18 cellular contexts compared by ENCODE assay signal in the genomic region with DNA sequence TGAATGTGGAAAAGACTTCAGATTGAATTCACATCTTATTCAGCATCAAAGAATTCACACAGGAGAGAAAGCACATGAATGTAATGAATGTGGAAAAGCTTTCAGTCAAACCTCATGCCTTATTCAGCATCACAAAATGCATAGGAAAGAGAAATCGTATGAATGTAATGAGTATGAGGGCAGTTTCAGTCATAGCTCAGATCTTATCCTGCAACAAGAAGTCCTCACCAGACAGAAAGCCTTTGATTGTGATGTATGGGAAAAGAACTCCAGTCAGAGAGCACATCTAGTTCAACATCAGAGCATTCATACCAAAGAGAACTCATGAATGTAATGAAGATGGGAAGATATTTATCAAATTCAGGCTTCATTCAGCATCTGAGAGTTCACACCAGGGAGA. TPM values are rescaled to one million over a fixed set of nuclear protein-coding genes. Genes with fewer than 3 reads are reported as not detected.
DNase-seq lines count a peak whose midpoint lies in the region; ATAC-seq, FAIRE-seq and TF ChIP-seq lines count a peak whose summit lies in the region.
"Had no signal": no experiment of that assay in that cellular context is flagged by ENCODE, and none has a peak within 500 bp of the region (broad histone marks: within the 10 kb centered on the region; RNA-seq: fewer than 3 reads in every experiment).

No MANE protein-coding gene starts in this region.

- H3K4me1 ChIP-seq in breast epithelium (no peaks in the 10 kb centered on the region), K562 (replicated peaks in 1 of 2; ENCODE audit: control insufficient read depth in 2 of 2, insufficient read depth in 2 of 2, low read length in 2 of 2) (0 out of 5 replicates have a peak, but pooled peaks cover 0 to 3% of the 10 kb centered on the region in 2 experiments)
- H3K4me1 ChIP-seq: BE2C, Caco-2 had no signal

- H3K4me3 ChIP-seq in breast epithelium: no peak overlapping the region
- H3K4me3 ChIP-seq in K562: no peak overlapping the region

- TF ChIP-seq EP300 in K562 (IDR thresholded peaks at IDR 0.05; ENCODE audit: low read length): no peak

- TF ChIP-seq CTCF in MCF 10A (IDR thresholded peaks at IDR 0.05; ENCODE audit: unreplicated experiment) (no peak), breast epithelium (IDR thresholded peaks at IDR 0.05) (no peak), K562 (IDR thresholded peaks at IDR 0.05 in 2 of 3, conservative IDR thresholded peaks at IDR 0.05 in 1 of 3; ENCODE audit: insufficient read depth in 2 of 3, low read depth in 1 of 3, low read length in 3 of 3) (no peak)

- CTCF ChIA-PET in MCF 10A (lab: Yijun Ruan, JAX): interaction anchor here (0.6 to 1.0 kb wide), 2 partner anchors 49 to 266 kb away, joined by 3 read pairs; no protein-coding TSS in a partner anchor
- CTCF ChIA-PET in K562 (lab: Yijun Ruan, JAX; ENCODE audit: low intra/inter-chr PET ratio): no interaction called here

- POLR2A ChIA-PET in MCF 10A (lab: Yijun Ruan, JAX): interaction anchor here (2.8 to 3.1 kb wide), 2 partner anchors 10 to 14 kb away, joined by 8 to 23 read pairs; partner anchors contain the start of gene ZNF655
- POLR2A ChIA-PET in K562 (lab: Yijun Ruan, JAX): interaction anchor here (0.5 to 3.6 kb wide), 6 partner anchors 15 to 444 kb away, joined by 3 to 21 read pairs (median 4); partner anchors contain the start of genes ZKSCAN1 and ZNF655

- DNase-seq in MCF 10A (ENCODE audit: unreplicated experiment): no peak
- DNase-seq in breast epithelium (ENCODE audit: low spot score in 2 of 2): no peak
- DNase-seq in GM12891 (ENCODE audit: insufficient read length, low spot score): no peak
- DNase-seq in K562 (ENCODE audit: extremely low read depth in 1 of 4, low spot score in 3 of 4): no peak
- no peak for DNase-seq in stimulated activated effector memory CD8-positive, alpha-beta T cell treated with anti-CD3 and anti-CD28 coated beads, Interleukin-12 subunit alpha, Interleukin-12 subunit beta, amount 100 ng/mL, for 72 hours (ENCODE audit: low spot score in 2 of 2)
- DNase-seq: BE2C; Caco-2; CD8-positive, alpha-beta memory T cell; DND-41; GDM1; HCEC 1CT; HFFc6 had no signal

- ATAC-seq in K562 (no peak), HG03520 (IDR thresholded peaks at IDR 0.05; ENCODE audit: unreplicated experiment) (no peak), GM21717 (IDR thresholded peaks at IDR 0.05; ENCODE audit: unreplicated experiment) (no peak)
- no peak for ATAC-seq in stimulated activated effector memory CD8-positive, alpha-beta T cell treated with anti-CD3 and anti-CD28 coated beads, Interleukin-12 subunit alpha, Interleukin-12 subunit beta, amount 100 ng/mL, for 72 hours

- intact Hi-C loops in MCF 10A (cut with micrococcal nuclease): no loop called here
- intact Hi-C loops in breast epithelium (cut with DNase I; ENCODE audit: low total_unique reads): no loop called here
- intact Hi-C loops in K562 (cut with micrococcal nuclease): no loop called here

- no peaks in the 10 kb centered on the region for H3K9me3 ChIP-seq in breast epithelium
- H3K9me3 ChIP-seq in K562 (replicated peaks; ENCODE audit: control insufficient read depth, insufficient read depth, low read depth, low read length): no peaks in the 10 kb centered on the region
- H3K9me3 ChIP-seq: BE2C, Caco-2 had no signal

- no peaks in the 10 kb centered on the region for H3K36me3 ChIP-seq in breast epithelium
- peaks cover 57% of the 10 kb centered on the region for H3K36me3 ChIP-seq in K562 (ENCODE audit: control insufficient read depth, insufficient read depth, low read length)

- 83% methylated on average over 1 of the region's 1 CpG for WGBS in K562 (ENCODE audit: insufficient coverage, low coverage, missing lambda C conversion rate)

- H3K4me2 ChIP-seq in K562 (ENCODE audit: insufficient read depth, low read length): no peak overlapping the region

- H3K27ac ChIP-seq in breast epithelium (no peak overlapping the region), K562 (ENCODE audit: extremely low read depth, low read depth, low read length) (no peak overlapping the region)
- H3K27ac ChIP-seq: C4-2B, HL-60 had no signal

- H3K27ac Mint-ChIP-seq in MCF 10A (ENCODE audit: low read depth, unreplicated experiment): no peak overlapping the region
- H3K27ac Mint-ChIP-seq in stimulated activated effector memory CD8-positive, alpha-beta T cell treated with anti-CD3 and anti-CD28 coated beads, Interleukin-12 subunit alpha, Interleukin-12 subunit beta, amount 100 ng/mL, for 72 hours: peak overlapping the region; percentile 9
- H3K27ac Mint-ChIP-seq: HFFc6 had no signal

- H3K27me3 Mint-ChIP-seq in MCF 10A (ENCODE audit: insufficient read depth, unreplicated experiment): no peaks in the 10 kb centered on the region
- H3K27me3 Mint-ChIP-seq: CD8-positive, alpha-beta memory T cell had no signal

- no peak overlapping the region for H2AFZ ChIP-seq in K562 (ENCODE audit: low read depth, low read length)

- no peaks in the 10 kb centered on the region for H4K20me1 ChIP-seq in K562 (replicated peaks; ENCODE audit: control insufficient read depth, insufficient read depth, low read length)

- H3K9me3 Mint-ChIP-seq in MCF 10A (ENCODE audit: unreplicated experiment): peaks cover 6% of the 10 kb centered on the region
- H3K9me3 Mint-ChIP-seq in stimulated activated effector memory CD8-positive, alpha-beta T cell treated with anti-CD3 and anti-CD28 coated beads, Interleukin-12 subunit alpha, Interleukin-12 subunit beta, amount 100 ng/mL, for 72 hours: no peaks in the 10 kb centered on the region
- H3K9me3 Mint-ChIP-seq: CD8-positive, alpha-beta memory T cell; HFFc6 had no signal

- no peak overlapping the region for H3K9ac ChIP-seq in K562 (ENCODE audit: insufficient read depth in 1 of 2, low read depth in 2 of 2, low read length in 2 of 2)

- no peak overlapping the region for H3K4me3 Mint-ChIP-seq in MCF 10A (ENCODE audit: unreplicated experiment)
- no peak overlapping the region for H3K4me3 Mint-ChIP-seq in stimulated activated effector memory CD8-positive, alpha-beta T cell treated with anti-CD3 and anti-CD28 coated beads, Interleukin-12 subunit alpha, Interleukin-12 subunit beta, amount 100 ng/mL, for 72 hours
- H3K4me3 Mint-ChIP-seq: CD8-positive, alpha-beta memory T cell; HFFc6 had no signal

- BruUV-seq in MCF 10A (replicated peaks; lab: Mats Ljungman, UMichigan) (TSS peak; percentile 5), K562 (replicated peaks; lab: Mats Ljungman, UMichigan) (no TSS peak)

- no peak for TF ChIP-seq POLR2A in breast epithelium (IDR thresholded peaks at IDR 0.05)
- TF ChIP-seq POLR2A in GM12891 (IDR thresholded peaks at IDR 0.05; ENCODE audit: low read depth, low read length): peak; percentile 18; the same call in 1 of the 2 replicates
- TF ChIP-seq POLR2A in K562 (conservative IDR thresholded peaks at IDR 0.05): peak; percentile 54; the same call in 1 of the 2 replicates

- peak; percentile 16 for FAIRE-seq in GM12891 (lab: Jason Lieb, UNC)
- no peak for FAIRE-seq in K562 (lab: Jason Lieb, UNC)
- FAIRE-seq: A204.1, GM19239 had no signal

- TF ChIP-seq RAD21 in K562 (CRISPR knock-in tag; conservative IDR thresholded peaks at IDR 0.05 in 1 of 2, IDR thresholded peaks at IDR 0.05 in 1 of 2): no peak

- peaks cover 2% of the 10 kb centered on the region; the same call in 1 of the 3 replicates for H3K79me2 ChIP-seq in K562 (ENCODE audit: control insufficient read depth, insufficient read depth, low read length)

- in situ Hi-C loops in K562 (cut with MboI): no loop called here

- no peaks in the 10 kb centered on the region for H3K4me1 Mint-ChIP-seq in MCF 10A (ENCODE audit: insufficient read depth, unreplicated experiment)
- no peaks in the 10 kb centered on the region for H3K4me1 Mint-ChIP-seq in stimulated activated effector memory CD8-positive, alpha-beta T cell treated with anti-CD3 and anti-CD28 coated beads, Interleukin-12 subunit alpha, Interleukin-12 subunit beta, amount 100 ng/mL, for 72 hours

- peaks cover 58% of the 10 kb centered on the region for H3K36me3 Mint-ChIP-seq in MCF 10A (ENCODE audit: insufficient read depth, unreplicated experiment)
- peaks cover 58% of the 10 kb centered on the region for H3K36me3 Mint-ChIP-seq in stimulated activated effector memory CD8-positive, alpha-beta T cell treated with anti-CD3 and anti-CD28 coated beads, Interleukin-12 subunit alpha, Interleukin-12 subunit beta, amount 100 ng/mL, for 72 hours

- no peaks in the 10 kb centered on the region for H3K9me1 ChIP-seq in K562 (ENCODE audit: control insufficient read depth, insufficient read depth, low read length)

- no peaks in the 10 kb centered on the region for H3K27me3 ChIP-seq in breast epithelium
- H3K27me3 ChIP-seq in K562 (ENCODE audit: control insufficient read depth in 2 of 2, insufficient read depth in 2 of 2, low read length in 2 of 2): no peaks in the 10 kb centered on the region
- H3K27me3 ChIP-seq: BE2C had no signal

RNA-seq across cellular contexts. Expression of gene ZNF655, which starts 14.8 kb away (rescaled TPM):
- total RNA-seq in MCF 10A (2022) (85.2 and 89.9 TPM in 2 replicates), breast epithelium (100 to 1,000 TPM; 100 to 129 (median 110) TPM), K562 (2014; rRNA removed) (85.6 and 123 TPM in 2 replicates), K562 (2014; rRNA removed; fragmentation: Illumina TruSeq; extraction: Trizol) (94.7 and 105 TPM in 2 replicates), K562 (2015; rRNA removed; fragmentation: Illumina TruSeq; extraction: Trizol) (94.4 and 95.2 TPM in 2 replicates), K562 (2021) (68.1 and 78.1 TPM in 2 replicates)
- polyA plus RNA-seq in GM12891 (2012; ENCODE audit: low read depth, missing spikeins): 35.5 TPM
- 232 and 346 TPM in 2 replicates for total RNA-seq in K562 (2011; cell fraction: chromatin; rRNA removed; ENCODE audit: low replicate concordance)
- total RNA-seq in K562 (2011; cell fraction: nucleolus; rRNA removed): 147 and 170 TPM in 2 replicates
- total RNA-seq in K562 (2011; cell fraction: nucleoplasm; rRNA removed): 249 and 393 TPM in 2 replicates
- polyA plus RNA-seq in K562 (2011; rRNA removed) (81.3 and 112 TPM in 2 replicates), K562 (2014; fragmentation: Illumina TruSeq; extraction: Trizol) (101 and 103 TPM in 2 replicates), K562 (2014; fragmentation: Nextera tagmentation; extraction: Ambion mirVana) (10 to 100 TPM; 25.7 to 34.1 TPM), K562 (2014; rRNA removed) (130 and 137 TPM in 2 replicates)
- 55.1 and 81.1 TPM in 2 replicates for polyA plus RNA-seq in K562 (2011; cell fraction: cytosol; rRNA removed)
- polyA plus RNA-seq in K562 (2011; cell fraction: nucleus; rRNA removed): 163 and 255 TPM in 2 replicates
- 60.6 and 75.6 TPM in 2 replicates for polyA plus RNA-seq in K562 (2012)
- polyA minus RNA-seq in K562 (2011; rRNA and poly(A)+ RNA removed): 89.6 and 93.8 TPM in 2 replicates
- 31.9 and 33.0 TPM in 2 replicates for polyA minus RNA-seq in K562 (2011; cell fraction: cytosol; rRNA and poly(A)+ RNA removed)
- 105 and 112 TPM in 2 replicates for polyA minus RNA-seq in K562 (2011; cell fraction: nucleus; rRNA and poly(A)+ RNA removed)

RNA-seq across cellular contexts. Expression of gene FAM200A, which starts 21.3 kb away (rescaled TPM):
- total RNA-seq in MCF 10A (2022): 6.1 and 7.4 TPM in 2 replicates
- 10 to 100 TPM in 1 of 3 donors, 1 to 10 TPM in 2; 2.6 to 10.2 (median 5.6) TPM for total RNA-seq in breast epithelium
- 2.1 TPM for polyA plus RNA-seq in GM12891 (2012; ENCODE audit: low read depth, missing spikeins)
- total RNA-seq in K562 (2011; cell fraction: chromatin; rRNA removed; ENCODE audit: low replicate concordance): 6.9 and 16.6 TPM in 2 replicates
- 7.0 and 9.2 TPM in 2 replicates for total RNA-seq in K562 (2011; cell fraction: nucleolus; rRNA removed)
- 5.3 and 6.7 TPM in 2 replicates for total RNA-seq in K562 (2011; cell fraction: nucleoplasm; rRNA removed)
- total RNA-seq in K562 (2014; rRNA removed): 6.3 and 6.4 TPM in 2 replicates
- 8.3 and 10.2 TPM in 2 replicates for total RNA-seq in K562 (2014; rRNA removed; fragmentation: Illumina TruSeq; extraction: Trizol)
- total RNA-seq in K562 (2015; rRNA removed; fragmentation: Illumina TruSeq; extraction: Trizol): 9.4 and 10.0 TPM in 2 replicates
- total RNA-seq in K562 (2021): 6.3 and 7.0 TPM in 2 replicates
- polyA plus RNA-seq in K562 (2011; rRNA removed): 6.8 and 11.2 TPM in 2 replicates
- polyA plus RNA-seq in K562 (2011; cell fraction: cytosol; rRNA removed): 3.9 and 4.3 TPM in 2 replicates
- 2.0 and 2.3 TPM in 2 replicates for polyA plus RNA-seq in K562 (2011; cell fraction: nucleus; rRNA removed)
- 5.5 and 5.8 TPM in 2 replicates for polyA plus RNA-seq in K562 (2012)
- polyA plus RNA-seq in K562 (2014; fragmentation: Illumina TruSeq; extraction: Trizol): 10.3 and 11.3 TPM in 2 replicates
- 1 to 10 TPM; 3.3 to 4.3 TPM for polyA plus RNA-seq in K562 (2014; fragmentation: Nextera tagmentation; extraction: Ambion mirVana)
- 7.9 and 9.0 TPM in 2 replicates for polyA plus RNA-seq in K562 (2014; rRNA removed)
- 7.5 and 8.0 TPM in 2 replicates for polyA minus RNA-seq in K562 (2011; rRNA and poly(A)+ RNA removed)
- 3.4 and 4.9 TPM in 2 replicates for polyA minus RNA-seq in K562 (2011; cell fraction: cytosol; rRNA and poly(A)+ RNA removed)
- polyA minus RNA-seq in K562 (2011; cell fraction: nucleus; rRNA and poly(A)+ RNA removed): 5.3 and 6.8 TPM in 2 replicates

RNA-seq across cellular contexts. Expression of gene TMEM225B, which starts 24.8 kb away (rescaled TPM):
- total RNA-seq in MCF 10A (2022) (0.70 and 0.96 TPM in 2 replicates), breast epithelium (1 to 10 TPM; 1.0 to 4.5 (median 2.0) TPM), K562 (2014; rRNA removed) (0.61 and 0.73 TPM in 2 replicates), K562 (2014; rRNA removed; fragmentation: Illumina TruSeq; extraction: Trizol) (0.18 and 0.70 TPM in 2 replicates), K562 (2015; rRNA removed; fragmentation: Illumina TruSeq; extraction: Trizol) (0.51 and 0.79 TPM in 2 replicates), K562 (2021) (0.60 and 1.3 TPM in 2 replicates)
- polyA plus RNA-seq in GM12891 (2012; ENCODE audit: low read depth, missing spikeins): 0.12 TPM
- total RNA-seq in K562 (2011; cell fraction: chromatin; rRNA removed; ENCODE audit: low replicate concordance): 0.42 and 0.51 TPM in 2 replicates
- total RNA-seq in K562 (2011; cell fraction: nucleolus; rRNA removed): 4.0 and 4.3 TPM in 2 replicates
- total RNA-seq in K562 (2011; cell fraction: nucleoplasm; rRNA removed): 1.6 and 1.8 TPM in 2 replicates
- polyA plus RNA-seq in K562 (2011; rRNA removed) (0.56 and 0.93 TPM in 2 replicates), K562 (2014; fragmentation: Illumina TruSeq; extraction: Trizol) (0.32 and 0.68 TPM in 2 replicates), K562 (2014; fragmentation: Nextera tagmentation; extraction: Ambion mirVana) (under 1 TPM; 0.08 to 0.25 TPM), K562 (2014; rRNA removed) (0.62 and 0.94 TPM in 2 replicates)
- polyA plus RNA-seq in K562 (2011; cell fraction: cytosol; rRNA removed): 0.30 and 1.1 TPM in 2 replicates
- 2.6 and 4.8 TPM in 2 replicates for polyA plus RNA-seq in K562 (2011; cell fraction: nucleus; rRNA removed)
- polyA plus RNA-seq in K562 (2012): 0.64 and 0.65 TPM in 2 replicates
- polyA minus RNA-seq in K562 (2011; rRNA and poly(A)+ RNA removed): 0.36 and 0.74 TPM in 2 replicates
- polyA minus RNA-seq in K562 (2011; cell fraction: cytosol; rRNA and poly(A)+ RNA removed): not detected in 2 replicates
- polyA minus RNA-seq in K562 (2011; cell fraction: nucleus; rRNA and poly(A)+ RNA removed): 2.2 TPM in 2 replicates

RNA-seq across cellular contexts. Expression of gene ZSCAN25, which starts 43.5 kb away (rescaled TPM):
- 17.6 and 20.9 TPM in 2 replicates for total RNA-seq in MCF 10A (2022)
- 10 to 100 TPM; 15.2 to 23.6 (median 18.4) TPM for total RNA-seq in breast epithelium
- polyA plus RNA-seq in GM12891 (2012; ENCODE audit: low read depth, missing spikeins): 5.3 TPM
- 45.6 and 57.6 TPM in 2 replicates for total RNA-seq in K562 (2011; cell fraction: chromatin; rRNA removed; ENCODE audit: low replicate concordance)
- 32.4 and 33.2 TPM in 2 replicates for total RNA-seq in K562 (2011; cell fraction: nucleolus; rRNA removed)
- 42.8 and 45.6 TPM in 2 replicates for total RNA-seq in K562 (2011; cell fraction: nucleoplasm; rRNA removed)
- 13.7 and 16.9 TPM in 2 replicates for total RNA-seq in K562 (2014; rRNA removed)
- total RNA-seq in K562 (2014; rRNA removed; fragmentation: Illumina TruSeq; extraction: Trizol): 11.0 and 12.8 TPM in 2 replicates
- 14.4 and 15.9 TPM in 2 replicates for total RNA-seq in K562 (2015; rRNA removed; fragmentation: Illumina TruSeq; extraction: Trizol)
- total RNA-seq in K562 (2021): 15.7 and 18.4 TPM in 2 replicates
- 10.5 and 14.2 TPM in 2 replicates for polyA plus RNA-seq in K562 (2011; rRNA removed)
- 8.9 and 10.6 TPM in 2 replicates for polyA plus RNA-seq in K562 (2011; cell fraction: cytosol; rRNA removed)
- polyA plus RNA-seq in K562 (2011; cell fraction: nucleus; rRNA removed): 16.5 and 25.1 TPM in 2 replicates
- polyA plus RNA-seq in K562 (2012): 10.0 and 11.0 TPM in 2 replicates
- polyA plus RNA-seq in K562 (2014; fragmentation: Illumina TruSeq; extraction: Trizol): 11.7 and 12.0 TPM in 2 replicates
- polyA plus RNA-seq in K562 (2014; fragmentation: Nextera tagmentation; extraction: Ambion mirVana): 1 to 10 TPM in 1 of 2 experiments, under 1 TPM in 1; 0.94 to 1.1 TPM
- 12.2 and 18.5 TPM in 2 replicates for polyA plus RNA-seq in K562 (2014; rRNA removed)
- polyA minus RNA-seq in K562 (2011; rRNA and poly(A)+ RNA removed): 19.5 and 22.0 TPM in 2 replicates
- 6.7 and 10.3 TPM in 2 replicates for polyA minus RNA-seq in K562 (2011; cell fraction: cytosol; rRNA and poly(A)+ RNA removed)
- polyA minus RNA-seq in K562 (2011; cell fraction: nucleus; rRNA and poly(A)+ RNA removed): 14.4 and 16.6 TPM in 2 replicates
